Comparison of ENCODE assay signal across 22 cellular contexts in genomic region chr13:37138917-37139316, GRCh38. TPM values are rescaled to one million over a fixed set of nuclear protein-coding genes. Genes with fewer than 3 reads are reported as not detected.
"Had no signal": no experiment of that assay in that cellular context is flagged by ENCODE, and none has a peak within 500 bp of the region (broad histone marks: within the 10 kb centered on the region; RNA-seq: fewer than 3 reads in every experiment).

No MANE protein-coding gene starts in this region.

- H3K36me3 ChIP-seq: colonic mucosa, heart right ventricle, stomach, thyroid gland had no signal

- H3K4me3 ChIP-seq: colonic mucosa, heart right ventricle, skin epidermis, stomach, thyroid gland had no signal

- H3K4me3 Mint-ChIP-seq: naive B cell, nephron progenitor cell, type B pancreatic cell had no signal

- H3K27ac Mint-ChIP-seq: naive B cell, nephron progenitor cell, type B pancreatic cell had no signal

- DNase-seq: colonic mucosa; dermis blood vessel endothelial cell; heart right ventricle; hypothalamus; kidney glomerular epithelial cell; naive B cell; nephron progenitor cell; posterior cingulate gyrus; stimulated activated CD4-positive, alpha-beta T cell treated with anti-CD3 and anti-CD28 coated beads, Interleukin-2, amount 100 ng/mL, for 24 hours; stimulated activated naive CD4-positive, alpha-beta T cell; stomach; thyroid gland had no signal

- H3K27me3 Mint-ChIP-seq: type B pancreatic cell had no signal

- H3K27ac ChIP-seq: colonic mucosa, neutrophil, stomach, thyroid gland had no signal

- H3K4me1 Mint-ChIP-seq: naive B cell had no signal

- H3K36me3 Mint-ChIP-seq: naive B cell, type B pancreatic cell had no signal

- H3K27me3 ChIP-seq: colonic mucosa, heart right ventricle, neutrophil, stomach, thyroid gland had no signal

- H3K9me3 Mint-ChIP-seq: type B pancreatic cell had no signal

- H3K4me1 ChIP-seq: colonic mucosa, stomach, thyroid gland had no signal

- H3K9me3 ChIP-seq: colonic mucosa, heart right ventricle, neutrophil, stomach, thyroid gland had no signal

RNA-seq across cellular contexts. Expression of gene CSNK1A1L, which starts 33.5 kb away (rescaled TPM):
- total RNA-seq: colonic mucosa, dermis blood vessel endothelial cell, epithelial cell of proximal tubule, frontal cortex, heart right ventricle, liver, lung microvascular endothelial cell, osteocyte, pulmonary artery endothelial cell, sciatic nerve, stomach, thyroid gland had no signal
